Comparison of ENCODE assay signal across 8 cellular contexts in genomic region chr18:13217971-13218375, GRCh38. TPM values are rescaled to one million over a fixed set of nuclear protein-coding genes. Genes with fewer than 3 reads are reported as not detected.
DNase-seq lines count a peak whose midpoint lies in the region; ATAC-seq and TF ChIP-seq lines count a peak whose summit lies in the region.

No MANE protein-coding gene starts in this region.

- H3K36me3 Mint-ChIP-seq in T-helper 2 cell treated with Interferon-gamma antibody and Interleukin-4, amounts not matched to agents 5 μg/mL and 100 μg/mL, for 36 hours (ENCODE audit: low read depth), result peaks cover 2% of the 10 kb centered on the region
- peaks cover 4% of the 10 kb centered on the region for H3K36me3 Mint-ChIP-seq in activated CD8-positive, alpha-beta T cell treated with anti-CD3 and anti-CD28 coated beads for 36 hours (ENCODE audit: low read depth)
- H3K36me3 Mint-ChIP-seq in stimulated activated naive B cell treated with anti-CD40 and anti-IgM and Interleukin-4, amounts not matched to agents 10 μg/mL and 1 μg/mL and 100 μg/mL, for 72 hours, result no peaks in the 10 kb centered on the region

- H3K4me1 ChIP-seq in iPS-15b (ENCODE audit: control insufficient read depth, insufficient read depth, low read length), result peaks cover 16% of the 10 kb centered on the region

- H3K36me3 ChIP-seq in iPS-15b (ENCODE audit: control insufficient read depth, insufficient read depth, low read length), result no peaks in the 10 kb centered on the region

- ATAC-seq in activated CD8-positive, alpha-beta T cell treated with anti-CD3 and anti-CD28 coated beads for 36 hours, result no peak
- ATAC-seq in stimulated activated naive B cell treated with anti-CD40 and anti-IgM and Interleukin-4, amounts not matched to agents 10 μg/mL and 1 μg/mL and 100 μg/mL, for 72 hours (replicated peaks), result peak in 1 of 2 donors; percentile 3
- ATAC-seq in GM19351 (IDR thresholded peaks at IDR 0.05; ENCODE audit: unreplicated experiment) (no peak), GM21360 (IDR thresholded peaks at IDR 0.05; ENCODE audit: unreplicated experiment) (no peak), GM21717 (IDR thresholded peaks at IDR 0.05; ENCODE audit: unreplicated experiment) (no peak)

- no peak overlapping the region for H3K27ac Mint-ChIP-seq in T-helper 2 cell treated with Interferon-gamma antibody and Interleukin-4, amounts not matched to agents 5 μg/mL and 100 μg/mL, for 36 hours
- H3K27ac Mint-ChIP-seq in activated CD8-positive, alpha-beta T cell treated with anti-CD3 and anti-CD28 coated beads for 36 hours, result no peak overlapping the region
- H3K27ac Mint-ChIP-seq in stimulated activated naive B cell treated with anti-CD40 and anti-IgM and Interleukin-4, amounts not matched to agents 10 μg/mL and 1 μg/mL and 100 μg/mL, for 72 hours, result no peak overlapping the region

- H3K4me1 Mint-ChIP-seq in T-helper 2 cell treated with Interferon-gamma antibody and Interleukin-4, amounts not matched to agents 5 μg/mL and 100 μg/mL, for 36 hours (ENCODE audit: low read depth), result peaks cover 38% of the 10 kb centered on the region
- peaks cover 41% of the 10 kb centered on the region for H3K4me1 Mint-ChIP-seq in activated CD8-positive, alpha-beta T cell treated with anti-CD3 and anti-CD28 coated beads for 36 hours (ENCODE audit: low read depth)
- H3K4me1 Mint-ChIP-seq in stimulated activated naive B cell treated with anti-CD40 and anti-IgM and Interleukin-4, amounts not matched to agents 10 μg/mL and 1 μg/mL and 100 μg/mL, for 72 hours, result peaks cover 9 to 51% of the 10 kb centered on the region in 2 donors

- peaks cover 37% of the 10 kb centered on the region for H3K27me3 ChIP-seq in iPS-15b (ENCODE audit: control insufficient read depth, insufficient read depth, low read length)

- H3K4me3 Mint-ChIP-seq in T-helper 2 cell treated with Interferon-gamma antibody and Interleukin-4, amounts not matched to agents 5 μg/mL and 100 μg/mL, for 36 hours, result peak overlapping the region; percentile 40
- H3K4me3 Mint-ChIP-seq in activated CD8-positive, alpha-beta T cell treated with anti-CD3 and anti-CD28 coated beads for 36 hours, result peak overlapping the region; percentile 78
- H3K4me3 Mint-ChIP-seq in stimulated activated naive B cell treated with anti-CD40 and anti-IgM and Interleukin-4, amounts not matched to agents 10 μg/mL and 1 μg/mL and 100 μg/mL, for 72 hours, result peak overlapping the region; percentile 48 to 80

- intact Hi-C loops in activated CD8-positive, alpha-beta T cell treated with anti-CD3 and anti-CD28 coated beads for 36 hours (cut with micrococcal nuclease), result loop anchor here (5.0 to 10.0 kb wide), 4 partner anchors 49 to 414 kb away; no protein-coding TSS in a partner anchor

- peak overlapping the region; percentile 59 for H3K4me3 ChIP-seq in iPS-15b (ENCODE audit: low read depth, low read length)

- H3K9ac ChIP-seq in iPS-15b (ENCODE audit: low read depth, low read length), result no peak overlapping the region

- H3K9me3 Mint-ChIP-seq in T-helper 2 cell treated with Interferon-gamma antibody and Interleukin-4, amounts not matched to agents 5 μg/mL and 100 μg/mL, for 36 hours, result no peaks in the 10 kb centered on the region
- H3K9me3 Mint-ChIP-seq in activated CD8-positive, alpha-beta T cell treated with anti-CD3 and anti-CD28 coated beads for 36 hours, result no peaks in the 10 kb centered on the region
- H3K9me3 Mint-ChIP-seq in stimulated activated naive B cell treated with anti-CD40 and anti-IgM and Interleukin-4, amounts not matched to agents 10 μg/mL and 1 μg/mL and 100 μg/mL, for 72 hours, result no peaks in the 10 kb centered on the region

- POLR2A ChIA-PET in activated CD8-positive, alpha-beta T cell treated with anti-CD3 and anti-CD28 coated beads for 36 hours (lab: Charles Lee), result interaction anchor here (0.6 to 2.3 kb wide), 6 partner anchors 11 to 344 kb away, joined by 3 to 14 read pairs (median 4); no protein-coding TSS in a partner anchor

- TF ChIP-seq CTCF in activated CD8-positive, alpha-beta T cell treated with anti-CD3 and anti-CD28 coated beads for 36 hours (IDR thresholded peaks at IDR 0.05), result no peak

- H3K27me3 Mint-ChIP-seq in T-helper 2 cell treated with Interferon-gamma antibody and Interleukin-4, amounts not matched to agents 5 μg/mL and 100 μg/mL, for 36 hours (ENCODE audit: low read depth), result peaks cover 37% of the 10 kb centered on the region
- H3K27me3 Mint-ChIP-seq in activated CD8-positive, alpha-beta T cell treated with anti-CD3 and anti-CD28 coated beads for 36 hours, result peaks cover 13% of the 10 kb centered on the region
- H3K27me3 Mint-ChIP-seq in stimulated activated naive B cell treated with anti-CD40 and anti-IgM and Interleukin-4, amounts not matched to agents 10 μg/mL and 1 μg/mL and 100 μg/mL, for 72 hours, result peaks cover 47 to 54% of the 10 kb centered on the region in 2 donors

- CTCF ChIA-PET in activated CD8-positive, alpha-beta T cell treated with anti-CD3 and anti-CD28 coated beads for 36 hours (lab: Charles Lee), result interaction anchor here (1.3 kb wide), 1 partner anchor 220 kb away, joined by 4 read pairs; no protein-coding TSS in a partner anchor

- no peaks in the 10 kb centered on the region for H3K9me3 ChIP-seq in iPS-15b (ENCODE audit: control insufficient read depth, insufficient read depth, low read length)

- no peak for DNase-seq in T-helper 2 cell treated with Interferon-gamma antibody and Interleukin-4, amounts not matched to agents 5 μg/mL and 100 μg/mL, for 36 hours (ENCODE audit: low spot score)
- no peak for DNase-seq in T-helper 2 cell
- DNase-seq in activated CD8-positive, alpha-beta T cell treated with anti-CD3 and anti-CD28 coated beads for 36 hours, result no peak
- DNase-seq in stimulated activated naive B cell treated with anti-CD40 and anti-IgM and Interleukin-4, amounts not matched to agents 10 μg/mL and 1 μg/mL and 100 μg/mL, for 72 hours, result no peak

RNA-seq across cellular contexts. Expression of gene LDLRAD4, which starts 0.6 kb away (rescaled TPM):
- total RNA-seq in activated CD8-positive, alpha-beta T cell treated with anti-CD3 and anti-CD28 coated beads for 36 hours, result 10 to 100 TPM; 37.3 to 38.5 TPM
